8 cellular contexts compared by ENCODE assay signal in genomic region chr1:21337931-21338567, GRCh38. TPM values are rescaled to one million over a fixed set of nuclear protein-coding genes. Genes with fewer than 3 reads are reported as not detected.
DNase-seq lines count a peak whose midpoint lies in the region; ATAC-seq and TF ChIP-seq lines count a peak whose summit lies in the region.

No MANE protein-coding gene starts in this region.

- peak overlapping the region; percentile 71 to 96 (median 92) for H3K27ac ChIP-seq in Peyer's patch

- no peaks in the 10 kb centered on the region for H3K9me3 ChIP-seq in Peyer's patch

- no peak for TF ChIP-seq POLR2A in Peyer's patch (IDR thresholded peaks at IDR 0.05)

- intact Hi-C loops in sciatic nerve (cut with DNase I) = no loop called here

- no peaks in the 10 kb centered on the region for H3K27me3 ChIP-seq in Peyer's patch

- TF ChIP-seq CTCF in Peyer's patch (IDR thresholded peaks at IDR 0.05) (no peak), fibroblast of the aortic adventitia (IDR thresholded peaks at IDR 0.05; ENCODE audit: insufficient read depth, low read length) (no peak)

- no peaks in the 10 kb centered on the region for H3K36me3 ChIP-seq in Peyer's patch

- H3K4me3 ChIP-seq in Peyer's patch (no peak overlapping the region), fibroblast of the aortic adventitia (ENCODE audit: low read depth, low read length) (no peak overlapping the region)

- DNase-seq in GF-D8 (lab: John Stamatoyannopoulos, UW) (peak; percentile 85), Peyer's patch (peak; percentile 53 to 91 (median 68)), fibroblast of the aortic adventitia (ENCODE audit: low read depth) (peak; percentile 80), sciatic nerve (ENCODE audit: low spot score) (peak; percentile 93)
- DNase-seq in activated effector memory CD4-positive, alpha-beta T cell treated with anti-CD3 and anti-CD28 coated beads, Interleukin-2, amount 50 U/mL, for 16 hours = no peak

- peaks cover 10 to 100% (median 47%) of the 10 kb centered on the region in 4 donors for H3K4me1 ChIP-seq in Peyer's patch

- ATAC-seq in sciatic nerve (peak; percentile 87), GM21526 (IDR thresholded peaks at IDR 0.05; ENCODE audit: low FRiP score, unreplicated experiment) (no peak), GM21717 (IDR thresholded peaks at IDR 0.05; ENCODE audit: unreplicated experiment) (no peak), HG02571 (IDR thresholded peaks at IDR 0.05; ENCODE audit: unreplicated experiment) (no peak)

RNA-seq across cellular contexts. Expression of gene ECE1, which starts 47.8 kb away (rescaled TPM):
- total RNA-seq in Peyer's patch = 100 to 1,000 TPM; 105 to 122 (median 112) TPM
- total RNA-seq in fibroblast of the aortic adventitia (ENCODE audit: low replicate concordance) = 30.7 and 90.4 TPM in 2 replicates
- 117 TPM for total RNA-seq in sciatic nerve
